Comparison of ENCODE assay signal across 22 cellular contexts in genomic region chr11:134407321-134407828, GRCh38. TPM values are rescaled to one million over a fixed set of nuclear protein-coding genes. Genes with fewer than 3 reads are reported as not detected.
A peak's percentile ranks its signal among the peaks of the same experiment; 100 is the strongest.
DNase-seq lines count a peak whose midpoint lies in the region; ATAC-seq and TF ChIP-seq lines count a peak whose summit lies in the region.
"Had no signal": no experiment of that assay in that cellular context is flagged by ENCODE, and none has a peak within 500 bp of the region (broad histone marks: within the 10 kb centered on the region; RNA-seq: fewer than 3 reads in every experiment).

No MANE protein-coding gene starts in this region.

- H3K9me3 Mint-ChIP-seq in neural crest cell (no peaks in the 10 kb centered on the region), MCF 10A (ENCODE audit: unreplicated experiment) (no peaks in the 10 kb centered on the region)
- no peaks in the 10 kb centered on the region for H3K9me3 Mint-ChIP-seq in activated naive CD4-positive, alpha-beta T cell treated with anti-CD3 and anti-CD28 coated beads, Interleukin-2, amount 50 U/mL, for 72 hours
- H3K9me3 Mint-ChIP-seq: activated CD4-positive, alpha-beta T cell treated with anti-CD3 and anti-CD28 coated beads, Interleukin-2, amount 10 ng/mL, durations not matched to agents 7 days and 5 days; stimulated activated memory B cell treated with anti-CD40 and anti-IgM and Interleukin-4, amounts not matched to agents 10 μg/mL and 1 μg/mL and 100 μg/mL, for 72 hours had no signal

- no peak overlapping the region for H3K27ac Mint-ChIP-seq in neural crest cell (ENCODE audit: unreplicated experiment)
- no peak overlapping the region for H3K27ac Mint-ChIP-seq in activated naive CD4-positive, alpha-beta T cell treated with anti-CD3 and anti-CD28 coated beads, Interleukin-2, amount 50 U/mL, for 72 hours
- H3K27ac Mint-ChIP-seq in MCF 10A (ENCODE audit: low read depth, unreplicated experiment) = no peak overlapping the region
- H3K27ac Mint-ChIP-seq: activated CD4-positive, alpha-beta T cell treated with anti-CD3 and anti-CD28 coated beads, Interleukin-2, amount 10 ng/mL, durations not matched to agents 7 days and 5 days; CD4-positive, CD25-positive, alpha-beta regulatory T cell; stimulated activated memory B cell treated with anti-CD40 and anti-IgM and Interleukin-4, amounts not matched to agents 10 μg/mL and 1 μg/mL and 100 μg/mL, for 72 hours had no signal

- intact Hi-C loops in dorsolateral prefrontal cortex (cut with DNase I) (no loop called here), MCF 10A (cut with micrococcal nuclease) (no loop called here)

- no peaks in the 10 kb centered on the region for H3K27me3 Mint-ChIP-seq in neural crest cell (ENCODE audit: low read depth)
- peaks cover 21% of the 10 kb centered on the region for H3K27me3 Mint-ChIP-seq in MCF 10A (ENCODE audit: insufficient read depth, unreplicated experiment)

- peaks cover 0 to 8% (median 0%) of the 10 kb centered on the region in 45 donors for H3K27me3 ChIP-seq in dorsolateral prefrontal cortex

- H3K4me1 Mint-ChIP-seq in neural crest cell (peaks cover 22% of the 10 kb centered on the region), MCF 10A (ENCODE audit: insufficient read depth, unreplicated experiment) (peaks cover 5% of the 10 kb centered on the region)

- peak; percentile 45 for DNase-seq in 8988T
- DNase-seq in NCI-H526 (lab: John Stamatoyannopoulos, UW) = peak; percentile 40 to 78
- DNase-seq in dorsolateral prefrontal cortex = peak in 3 of 10 donors; percentile 58 to 75 (median 61)
- no peak for DNase-seq in neural crest cell (ENCODE audit: low read depth, low spot score)
- DNase-seq in hepatic stellate cell (ENCODE audit: low spot score) = no peak
- DNase-seq in activated naive CD4-positive, alpha-beta T cell treated with anti-CD3 and anti-CD28 coated beads, Interleukin-2, amount 50 U/mL, for 72 hours (ENCODE audit: low spot score in 2 of 2) = no peak
- DNase-seq in MCF 10A (ENCODE audit: unreplicated experiment) = no peak
- DNase-seq: activated CD4-positive, alpha-beta T cell treated with anti-CD3 and anti-CD28 coated beads, Interleukin-2, amount 10 ng/mL, durations not matched to agents 7 days and 5 days; activated CD8-positive, alpha-beta memory T cell treated with anti-CD3 and anti-CD28 coated beads, Interleukin-2, amount 50 U/mL, for 4 hours; activated effector memory CD4-positive, alpha-beta T cell treated with anti-CD3 and anti-CD28 coated beads, Interleukin-2, amount 50 U/mL, for 16 hours; CD4-positive, CD25-positive, alpha-beta regulatory T cell; cerebellar nuclear complex; DMS79; midbrain; NCI-H2029 treated with DMSO at 0.1 percent for 48 hours; NCI-H774; transverse colon had no signal

- H3K4me3 Mint-ChIP-seq in neural crest cell = peak overlapping the region; percentile 52
- H3K4me3 Mint-ChIP-seq in MCF 10A (ENCODE audit: unreplicated experiment) = no peak overlapping the region
- H3K4me3 Mint-ChIP-seq: activated CD4-positive, alpha-beta T cell treated with anti-CD3 and anti-CD28 coated beads, Interleukin-2, amount 10 ng/mL, durations not matched to agents 7 days and 5 days; CD4-positive, CD25-positive, alpha-beta regulatory T cell; stimulated activated memory B cell treated with anti-CD40 and anti-IgM and Interleukin-4, amounts not matched to agents 10 μg/mL and 1 μg/mL and 100 μg/mL, for 72 hours had no signal

- peak overlapping the region in 55 of 59 donors; percentile 12 to 82 (median 69) for H3K27ac ChIP-seq in dorsolateral prefrontal cortex
- H3K27ac ChIP-seq: hepatocyte, right atrium auricular region, transverse colon had no signal

- POLR2A ChIA-PET in MCF 10A (lab: Yijun Ruan, JAX) = no interaction called here

- TF ChIP-seq CTCF in dorsolateral prefrontal cortex (IDR thresholded peaks at IDR 0.05 in 54 of 56, conservative IDR thresholded peaks at IDR 0.05 in 2 of 56; ENCODE audit: low read depth in 1 of 56, partially characterized antibody in 56 of 56) (no peak), neural crest cell (conservative IDR thresholded peaks at IDR 0.05) (no peak), MCF 10A (IDR thresholded peaks at IDR 0.05; ENCODE audit: unreplicated experiment) (no peak)

- CTCF ChIA-PET in MCF 10A (lab: Yijun Ruan, JAX) = no interaction called here

- no TSS peak for BruUV-seq in MCF 10A (replicated peaks; lab: Mats Ljungman, UMichigan)

- ATAC-seq in activated naive CD4-positive, alpha-beta T cell treated with anti-CD3 and anti-CD28 coated beads, Interleukin-2, amount 50 U/mL, for 72 hours = no peak
- no peak for ATAC-seq in GM18870 (IDR thresholded peaks at IDR 0.05; ENCODE audit: unreplicated experiment)
- ATAC-seq: SK-N-SH treated with all-trans-retinoic acid at 6 μM for 48 hours; stimulated activated memory B cell treated with anti-CD40 and anti-IgM and Interleukin-4, amounts not matched to agents 10 μg/mL and 1 μg/mL and 100 μg/mL, for 72 hours had no signal

- peak overlapping the region in 32 of 59 donors; percentile 2 to 44 (median 22) for H3K4me3 ChIP-seq in dorsolateral prefrontal cortex
- H3K4me3 ChIP-seq: hepatocyte, right atrium auricular region, transverse colon had no signal

- no peaks in the 10 kb centered on the region for H3K36me3 Mint-ChIP-seq in neural crest cell (ENCODE audit: low read depth)
- no peaks in the 10 kb centered on the region for H3K36me3 Mint-ChIP-seq in activated naive CD4-positive, alpha-beta T cell treated with anti-CD3 and anti-CD28 coated beads, Interleukin-2, amount 50 U/mL, for 72 hours
- H3K36me3 Mint-ChIP-seq in MCF 10A (ENCODE audit: insufficient read depth, unreplicated experiment) = no peaks in the 10 kb centered on the region
- H3K36me3 Mint-ChIP-seq: CD4-positive, CD25-positive, alpha-beta regulatory T cell; stimulated activated memory B cell treated with anti-CD40 and anti-IgM and Interleukin-4, amounts not matched to agents 10 μg/mL and 1 μg/mL and 100 μg/mL, for 72 hours had no signal

RNA-seq across cellular contexts. Expression of gene B3GAT1, which starts 4.7 kb away (rescaled TPM):
- total RNA-seq in dorsolateral prefrontal cortex (100 to 1,000 TPM; 204 to 380 (median 266) TPM), neural crest cell (31.8 and 32.3 TPM in 2 replicates), MCF 10A (2022) (not detected in 2 replicates)
- under 1 TPM; 0.09 to 0.23 TPM for total RNA-seq in activated naive CD4-positive, alpha-beta T cell treated with anti-CD3 and anti-CD28 coated beads, Interleukin-2, amount 50 U/mL, for 72 hours

Comparison
In these comparisons a context has a peak if more than half of its experiments do, and no peak if none do; other contexts are left out.
1. DNase-seq: peak in 8988T (single experiment) and NCI-H526 (2 of 2); none in neural crest cell (single experiment), hepatic stellate cell (single experiment), activated naive CD4-positive, alpha-beta T cell treated with anti-CD3 and anti-CD28 coated beads, Interleukin-2, amount 50 U/mL, for 72 hours (0 of 2) and MCF 10A (single experiment).
2. RNA of gene B3GAT1, which starts 4.7 kb away (total RNA-seq): 204 to 380 TPM in dorsolateral prefrontal cortex and 31.8 to 32.3 TPM in neural crest cell; 0.09 to 0.23 TPM in activated naive CD4-positive, alpha-beta T cell treated with anti-CD3 and anti-CD28 coated beads, Interleukin-2, amount 50 U/mL, for 72 hours and not detected in MCF 10A; every median in the first group is over 10 times any median in the second.